In genomic region chr9:131227112-131228058, GRCh38 we compare ENCODE assay signal across 10 cellular contexts. TPM values are rescaled to one million over a fixed set of nuclear protein-coding genes. Genes with fewer than 3 reads are reported as not detected.
A peak's percentile ranks its signal among the peaks of the same experiment; 100 is the strongest.
DNase-seq lines count a peak whose midpoint lies in the region; ATAC-seq and TF ChIP-seq lines count a peak whose summit lies in the region.
"Had no signal": no experiment of that assay in that cellular context is flagged by ENCODE, and none has a peak within 500 bp of the region (broad histone marks: within the 10 kb centered on the region; RNA-seq: fewer than 3 reads in every experiment).

No MANE protein-coding gene starts in this region.

- peak; percentile 12 for DNase-seq in EH (ENCODE audit: low read depth)
- peak; percentile 60 for DNase-seq in NCI-H1694 (lab: John Stamatoyannopoulos, UW)
- DNase-seq in cardiac fibroblast (ENCODE audit: low read depth in 2 of 2) = peak; percentile 41 to 54
- peak; percentile 51 for DNase-seq in omental fat pad (ENCODE audit: low spot score)
- DNase-seq: dorsolateral prefrontal cortex, NCI-H1930 had no signal

- ATAC-seq in omental fat pad (ENCODE audit: low FRiP score) = no peak
- ATAC-seq in GM19023 (IDR thresholded peaks at IDR 0.05; ENCODE audit: unreplicated experiment) = no peak
- no peak for ATAC-seq in HG03354 (IDR thresholded peaks at IDR 0.05; ENCODE audit: poor library complexity, severe bottlenecking, unreplicated experiment)
- ATAC-seq in HG02610 (IDR thresholded peaks at IDR 0.05; ENCODE audit: unreplicated experiment) = no peak
- ATAC-seq in GM19395 (IDR thresholded peaks at IDR 0.05; ENCODE audit: unreplicated experiment) = no peak

- TF ChIP-seq CTCF in cardiac fibroblast (IDR thresholded peaks at IDR 0.05; ENCODE audit: low read depth, low read length) (no peak), omental fat pad (IDR thresholded peaks at IDR 0.05) (no peak)

- H3K4me3 ChIP-seq in cardiac fibroblast (replicated peaks in 1 of 2; ENCODE audit: low read depth in 2 of 2, low read length in 2 of 2) = no peak overlapping the region

RNA-seq across cellular contexts. Expression of gene FAM78A, which starts 48.9 kb away (rescaled TPM):
- total RNA-seq in omental fat pad = 1 to 10 TPM; 1.9 to 9.9 (median 5.5) TPM
